ENCODE assay signal across 8 cellular contexts in the genomic region with DNA sequence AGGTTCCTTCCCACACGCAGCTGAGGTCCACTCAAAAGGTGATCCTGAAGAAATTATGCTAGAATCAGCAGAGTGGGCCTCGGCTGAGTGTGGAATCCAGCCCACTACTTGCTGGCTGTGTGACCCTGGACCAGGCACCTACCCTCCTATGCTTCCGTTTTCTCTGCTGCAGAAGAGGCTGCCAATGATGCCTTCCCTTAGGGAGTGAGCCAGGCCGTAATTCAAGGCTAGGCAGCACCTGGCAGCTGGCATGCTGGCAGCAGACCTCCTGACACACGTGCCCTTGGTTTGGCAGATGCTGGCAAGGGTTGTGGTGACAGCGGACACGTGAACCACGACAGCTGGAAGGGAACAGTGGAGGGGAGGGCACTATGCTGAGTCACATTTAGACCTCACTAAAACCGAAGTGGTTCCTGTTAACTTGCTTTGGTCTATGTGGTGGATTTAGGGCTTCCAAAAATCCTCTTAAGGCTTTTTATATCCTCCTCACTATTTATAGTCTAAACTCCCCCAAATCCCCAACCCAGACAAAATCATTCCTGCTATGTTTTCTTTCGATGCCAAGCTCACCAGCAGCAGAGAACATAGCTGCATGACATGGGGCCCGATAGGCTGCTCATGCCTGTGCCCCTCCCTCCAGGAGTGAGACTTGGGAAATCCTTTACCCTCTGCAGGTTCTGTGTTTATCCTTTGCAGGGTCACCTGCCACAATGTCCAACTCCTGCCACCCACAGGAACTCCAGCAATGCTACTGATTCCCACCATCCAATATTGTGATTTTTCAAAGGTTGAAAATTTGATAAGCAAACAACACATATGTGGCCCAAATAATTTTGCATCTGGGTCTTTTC. TPM values are rescaled to one million over a fixed set of nuclear protein-coding genes. Genes with fewer than 3 reads are reported as not detected.
DNase-seq lines count a peak whose midpoint lies in the region; ATAC-seq and TF ChIP-seq lines count a peak whose summit lies in the region.

No MANE protein-coding gene starts in this region.

- TF ChIP-seq POLR2A in thyroid gland (IDR thresholded peaks at IDR 0.05), result no peak

- H3K27me3 ChIP-seq in thyroid gland, result no peaks in the 10 kb centered on the region

- H3K27ac Mint-ChIP-seq in glutamatergic neuron (ENCODE audit: unreplicated experiment), result peak overlapping the region; percentile 26

- DNase-seq in NCI-H2081 (lab: John Stamatoyannopoulos, UW), result peak; percentile 53 to 84
- no peak for DNase-seq in glutamatergic neuron
- no peak for DNase-seq in thyroid gland
- DNase-seq in foreskin fibroblast, result no peak
- DNase-seq in omental fat pad (ENCODE audit: low spot score), result no peak

- H3K4me1 Mint-ChIP-seq in glutamatergic neuron (ENCODE audit: low read depth, unreplicated experiment), result peaks cover 13% of the 10 kb centered on the region

- no peak overlapping the region for H3K27ac ChIP-seq in thyroid gland

- H3K4me3 ChIP-seq in thyroid gland (replicated peaks in 1 of 3), result no peak overlapping the region
- no peak overlapping the region for H3K4me3 ChIP-seq in foreskin fibroblast (ENCODE audit: low read depth in 1 of 2, low read length in 2 of 2)

- peaks cover 4% of the 10 kb centered on the region for H3K9me3 Mint-ChIP-seq in glutamatergic neuron (ENCODE audit: unreplicated experiment)

- H3K9me3 ChIP-seq in thyroid gland, result no peaks in the 10 kb centered on the region

- no peaks in the 10 kb centered on the region for H3K4me1 ChIP-seq in thyroid gland

- no peaks in the 10 kb centered on the region for H3K36me3 ChIP-seq in thyroid gland

- H3K27me3 Mint-ChIP-seq in glutamatergic neuron (ENCODE audit: unreplicated experiment), result peaks cover 8% of the 10 kb centered on the region

- H3K4me3 Mint-ChIP-seq in glutamatergic neuron (ENCODE audit: unreplicated experiment), result no peak overlapping the region

- 63 to 74% methylated on average over 11 of the region's 11 CpGs for WGBS in thyroid gland, 2 donors

- intact Hi-C loops in thyroid gland (cut with DNase I), result no loop called here

- H3K36me3 Mint-ChIP-seq in glutamatergic neuron (ENCODE audit: unreplicated experiment), result no peaks in the 10 kb centered on the region

- no peak for TF ChIP-seq CTCF in glutamatergic neuron (IDR thresholded peaks at IDR 0.05; ENCODE audit: partially characterized antibody, unreplicated experiment)
- no peak for TF ChIP-seq CTCF in thyroid gland (IDR thresholded peaks at IDR 0.05)
- no peak for TF ChIP-seq CTCF in foreskin fibroblast (IDR thresholded peaks at IDR 0.05; ENCODE audit: low read depth, low read length)
- TF ChIP-seq CTCF in omental fat pad (IDR thresholded peaks at IDR 0.05), result no peak

- ATAC-seq in GM18502 (IDR thresholded peaks at IDR 0.05; ENCODE audit: poor library complexity, unreplicated experiment) (peak; percentile 65), HG02588 (IDR thresholded peaks at IDR 0.05; ENCODE audit: unreplicated experiment) (peak; percentile 47), GM21447 (IDR thresholded peaks at IDR 0.05; ENCODE audit: unreplicated experiment) (no peak), omental fat pad (ENCODE audit: low FRiP score) (no peak)

RNA-seq across cellular contexts. Expression of a gene that starts 10.6 kb away (rescaled TPM):
- 3.8 TPM for total RNA-seq in glutamatergic neuron (ENCODE audit: unreplicated experiment)
- 10 to 100 TPM in 2 of 4 donors, 1 to 10 TPM in 2; 4.0 to 28.6 (median 17.5) TPM for total RNA-seq in thyroid gland
- total RNA-seq in omental fat pad, result 10 to 100 TPM in 3 of 4 donors, 1 to 10 TPM in 1; 9.7 to 20.5 (median 13.1) TPM

Comparison
In these comparisons a context has a peak if more than half of its experiments do, and no peak if none do; other contexts are left out.
1. ATAC-seq: peak in GM18502 (single experiment) and HG02588 (single experiment); none in GM21447 (single experiment) and omental fat pad (single experiment).
2. DNase-seq: peak in NCI-H2081 (2 of 2); none in glutamatergic neuron (single experiment), thyroid gland (0 of 2), foreskin fibroblast (0 of 2) and omental fat pad (single experiment).